In the genomic region with DNA sequence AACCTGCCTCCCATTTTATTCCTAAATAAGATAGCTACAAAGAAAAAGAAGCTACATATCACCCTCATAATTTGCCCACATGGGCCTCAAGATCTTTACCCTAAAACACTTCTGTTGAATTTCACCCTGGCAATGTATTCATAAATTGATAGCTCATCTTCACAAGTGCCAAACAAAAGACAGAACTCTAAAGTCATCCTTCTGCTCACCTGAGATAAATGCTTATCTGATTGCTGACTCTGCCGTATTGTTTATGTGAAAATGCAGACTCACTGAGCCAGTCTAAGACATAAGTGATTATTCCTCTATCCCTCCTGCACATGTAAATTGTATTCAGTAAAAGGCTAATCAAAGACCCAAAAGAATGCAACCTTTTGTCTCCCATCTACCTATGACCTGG, we compare ENCODE assay signal across 15 cellular contexts. TPM values are rescaled to one million over a fixed set of nuclear protein-coding genes. Genes with fewer than 3 reads are reported as not detected.
DNase-seq lines count a peak whose midpoint lies in the region; ATAC-seq, FAIRE-seq and TF ChIP-seq lines count a peak whose summit lies in the region.
"Had no signal": no experiment of that assay in that cellular context is flagged by ENCODE, and none has a peak within 500 bp of the region (broad histone marks: within the 10 kb centered on the region; RNA-seq: fewer than 3 reads in every experiment).

No MANE protein-coding gene starts in this region.

- no peaks in the 10 kb centered on the region for H3K9me3 Mint-ChIP-seq in activated naive CD8-positive, alpha-beta T cell (ENCODE audit: low read depth)
- H3K9me3 Mint-ChIP-seq in type B pancreatic cell: no peaks in the 10 kb centered on the region
- H3K9me3 Mint-ChIP-seq: activated CD4-positive, alpha-beta memory T cell treated with anti-CD3 and anti-CD28 coated beads, Interleukin-2, amount 10 ng/mL, durations not matched to agents 7 days and 5 days; T-helper 2 cell treated with Interferon-gamma antibody and Interleukin-4, amounts not matched to agents 5 μg/mL and 100 μg/mL, for 36 hours had no signal

- intact Hi-C loops in HepG2 (cut with micrococcal nuclease; ENCODE audit: unreplicated experiment) (no loop called here), right lobe of liver (cut with DNase I) (no loop called here), lower lobe of right lung (cut with DNase I) (loop anchor here (10.0 kb wide), 1 partner anchor 186 kb away; no protein-coding TSS in a partner anchor), testis (cut with DNase I; ENCODE audit: low total_unique reads) (no loop called here), ovary (cut with DNase I) (no loop called here)

- peak overlapping the region; percentile 51 for H3K27ac Mint-ChIP-seq in activated naive CD8-positive, alpha-beta T cell
- H3K27ac Mint-ChIP-seq in type B pancreatic cell: peak overlapping the region; percentile 92

- in situ Hi-C loops in HepG2 (cut with HindIII; ENCODE audit: extremely low pct_ligation_motif_present, low pct_unique_long_range_greater_than_20kb): no loop called here

- H3K4me1 Mint-ChIP-seq in activated naive CD8-positive, alpha-beta T cell (ENCODE audit: low read depth): peaks cover 51% of the 10 kb centered on the region
- peaks cover 38% of the 10 kb centered on the region for H3K4me1 Mint-ChIP-seq in type B pancreatic cell (ENCODE audit: unreplicated experiment)

- no TSS peak for BruUV-seq in HepG2 (replicated peaks; lab: Mats Ljungman, UMichigan)

- peak overlapping the region; percentile 95 for H3K4me2 ChIP-seq in HepG2 (ENCODE audit: low read depth, low read length)

- TF ChIP-seq RAD21 in HepG2 (CRISPR knock-in tag; IDR thresholded peaks at IDR 0.05): no peak

- CTCF ChIA-PET in HepG2 (lab: Yijun Ruan, JAX; ENCODE audit: low intra/inter-chr PET ratio, low total read pairs): no interaction called here

- no peaks in the 10 kb centered on the region for H3K27me3 Mint-ChIP-seq in activated naive CD8-positive, alpha-beta T cell
- H3K27me3 Mint-ChIP-seq in type B pancreatic cell: no peaks in the 10 kb centered on the region
- H3K27me3 Mint-ChIP-seq: activated CD4-positive, alpha-beta memory T cell treated with anti-CD3 and anti-CD28 coated beads, Interleukin-2, amount 10 ng/mL, durations not matched to agents 7 days and 5 days had no signal

- H3K36me3 Mint-ChIP-seq in activated naive CD8-positive, alpha-beta T cell: peaks cover 21% of the 10 kb centered on the region
- H3K36me3 Mint-ChIP-seq in type B pancreatic cell: peaks cover 27% of the 10 kb centered on the region

- TF ChIP-seq CTCF in HepG2 (CRISPR knock-in tag; IDR thresholded peaks at IDR 0.05): no peak
- no peak for TF ChIP-seq CTCF in right lobe of liver (IDR thresholded peaks at IDR 0.05)
- TF ChIP-seq CTCF in lower lobe of right lung (IDR thresholded peaks at IDR 0.05): no peak
- TF ChIP-seq CTCF in type B pancreatic cell (conservative IDR thresholded peaks at IDR 0.05): no peak
- no peak for TF ChIP-seq CTCF in testis (IDR thresholded peaks at IDR 0.05)
- no peak for TF ChIP-seq CTCF in ovary (IDR thresholded peaks at IDR 0.05)

- FAIRE-seq in HepG2 (lab: Jason Lieb, UNC): no peak

- TF ChIP-seq POLR2A in HepG2 (IDR thresholded peaks at IDR 0.05; ENCODE audit: insufficient read depth in 1 of 2, low read depth in 2 of 2, low read length in 2 of 2) (no peak; a peak in 1 of 4 replicates), right lobe of liver (IDR thresholded peaks at IDR 0.05) (no peak), testis (IDR thresholded peaks at IDR 0.05) (no peak), ovary (IDR thresholded peaks at IDR 0.05) (no peak)

- H3K27ac ChIP-seq in HepG2 (ENCODE audit: extremely low read length, insufficient read depth, low read length) (no peak overlapping the region), right lobe of liver (no peak overlapping the region), lower lobe of right lung (peak overlapping the region; percentile 98), testis (no peak overlapping the region), ovary (no peak overlapping the region)

- H3K79me2 ChIP-seq in HepG2 (ENCODE audit: insufficient read depth, low read length): peaks cover 21% of the 10 kb centered on the region

- 0 out of 2 replicates have a peak overlapping the region, but pooled peaks have one; percentile 1 for H3K9ac ChIP-seq in HepG2 (ENCODE audit: insufficient read depth, low read depth, low read length)

- WGBS in HepG2 (ENCODE audit: low lambda C conversion rate): 95% methylated on average over 1 of the region's 1 CpG
- 57% methylated on average over 1 of the region's 1 CpG for WGBS in right lobe of liver (ENCODE audit: insufficient coverage, low coverage, low lambda C conversion rate, missing lambda C conversion rate)
- 50 to 67% methylated on average over 1 of the region's 1 CpG for WGBS in testis, 2 donors
- WGBS in ovary, 3 donors: 71 to 75% (median 71%) methylated on average over 1 of the region's 1 CpG

- no peaks in the 10 kb centered on the region for H3K9me3 ChIP-seq in HepG2 (ENCODE audit: low read length)
- no peaks in the 10 kb centered on the region for H3K9me3 ChIP-seq in right lobe of liver
- no peaks in the 10 kb centered on the region for H3K9me3 ChIP-seq in lower lobe of right lung
- no peaks in the 10 kb centered on the region for H3K9me3 ChIP-seq in testis
- H3K9me3 ChIP-seq in ovary: no peaks in the 10 kb centered on the region
- H3K9me3 ChIP-seq: MG63 had no signal

- 0 out of 6 replicates have a peak overlapping the region, but pooled peaks of 1 of the 3 experiments have one; percentile 84 for H3K4me3 ChIP-seq in HepG2 (replicated peaks in 1 of 3; ENCODE audit: insufficient read depth in 1 of 3, low read depth in 2 of 3, low read length in 3 of 3)
- H3K4me3 ChIP-seq in right lobe of liver: no peak overlapping the region
- no peak overlapping the region for H3K4me3 ChIP-seq in lower lobe of right lung
- no peak overlapping the region for H3K4me3 ChIP-seq in testis
- H3K4me3 ChIP-seq in ovary: no peak overlapping the region
- H3K4me3 ChIP-seq: lung had no signal

- H4K20me1 ChIP-seq in HepG2 (ENCODE audit: insufficient read depth, low read length): peaks cover 4% of the 10 kb centered on the region; the same call in 1 of the 2 replicates

- POLR2A ChIA-PET in HepG2 (lab: Yijun Ruan, JAX): interaction anchor here (3.9 kb wide), 1 partner anchor 12 kb away, joined by 14 read pairs; no protein-coding TSS in a partner anchor

- no peak for DNase-seq in HepG2 (ENCODE audit: low spot score)
- DNase-seq in right lobe of liver: no peak
- DNase-seq in lower lobe of right lung: no peak
- DNase-seq in type B pancreatic cell (ENCODE audit: extremely low spot score, unreplicated experiment): no peak
- no peak for DNase-seq in testis
- DNase-seq in ovary: no peak
- DNase-seq: activated CD4-positive, alpha-beta memory T cell treated with anti-CD3 and anti-CD28 coated beads, Interleukin-2, amount 10 ng/mL, durations not matched to agents 7 days and 5 days; amniotic stem cell; effector CD8-positive, alpha-beta T cell; MG63; NCI-H2107 had no signal

- peak overlapping the region; percentile 92 for H3K4me3 Mint-ChIP-seq in activated naive CD8-positive, alpha-beta T cell
- H3K4me3 Mint-ChIP-seq in type B pancreatic cell: peak overlapping the region; percentile 96

- H3K36me3 ChIP-seq in HepG2 (replicated peaks in 1 of 2; ENCODE audit: control insufficient read depth in 1 of 2, insufficient read depth in 2 of 2, low read length in 2 of 2): peaks cover 3 to 7% of the 10 kb centered on the region in 2 experiments; a peak in 4 of 5 replicates
- peaks cover 0 to 10% (median 4%) of the 10 kb centered on the region in 4 donors for H3K36me3 ChIP-seq in right lobe of liver
- peaks cover 9% of the 10 kb centered on the region for H3K36me3 ChIP-seq in lower lobe of right lung
- H3K36me3 ChIP-seq in testis (ENCODE audit: low read depth, missing control alignments): no peaks in the 10 kb centered on the region
- H3K36me3 ChIP-seq in ovary: no peaks in the 10 kb centered on the region

- H3K27me3 ChIP-seq in HepG2 (ENCODE audit: control insufficient read depth in 1 of 2, insufficient read depth in 2 of 2, low read length in 2 of 2) (no peaks in the 10 kb centered on the region), right lobe of liver (no peaks in the 10 kb centered on the region), lower lobe of right lung (ENCODE audit: low read depth) (no peaks in the 10 kb centered on the region), testis (no peaks in the 10 kb centered on the region), ovary (no peaks in the 10 kb centered on the region)
- H3K27me3 ChIP-seq: MG63 had no signal

- no peak for ATAC-seq in HepG2
- ATAC-seq in right lobe of liver: no peak
- ATAC-seq in lower lobe of right lung: no peak
- no peak for ATAC-seq in HG03025 (IDR thresholded peaks at IDR 0.05; ENCODE audit: low FRiP score, unreplicated experiment)

- no peak overlapping the region for H2AFZ ChIP-seq in HepG2 (ENCODE audit: low read length)

- TF ChIP-seq EP300 in HepG2 (IDR thresholded peaks at IDR 0.05; ENCODE audit: low read depth in 2 of 2, low read length in 2 of 2) (no peak), HepG2 (CRISPR knock-in tag; IDR thresholded peaks at IDR 0.05; ENCODE audit: borderline replicate concordance) (no peak), ovary (IDR thresholded peaks at IDR 0.05) (no peak)

- H3K4me1 ChIP-seq in HepG2 (ENCODE audit: insufficient read depth, low read length): peaks cover 27% of the 10 kb centered on the region
- H3K4me1 ChIP-seq in right lobe of liver: peaks cover 0 to 23% (median 0%) of the 10 kb centered on the region in 4 donors
- H3K4me1 ChIP-seq in lower lobe of right lung: peaks cover 23% of the 10 kb centered on the region
- peaks cover 22% of the 10 kb centered on the region for H3K4me1 ChIP-seq in testis
- H3K4me1 ChIP-seq in ovary (ENCODE audit: insufficient read depth): peaks cover 7% of the 10 kb centered on the region

RNA-seq across cellular contexts. Expression of a gene that starts 2.0 kb away (rescaled TPM):
- 37.4 and 39.9 TPM in 2 replicates for total RNA-seq in HepG2 (2016; rRNA removed; fragmentation: Illumina TruSeq; extraction: Trizol)
- 15.3 and 17.0 TPM in 2 replicates for total RNA-seq in HepG2 (2016; cell fraction: cytosol; rRNA removed; fragmentation: Illumina TruSeq; extraction: Trizol; ENCODE audit: low read depth)
- 34.6 and 37.8 TPM in 2 replicates for total RNA-seq in HepG2 (2016; cell fraction: insoluble cytoplasmic fraction; rRNA removed; fragmentation: Illumina TruSeq; extraction: Trizol)
- total RNA-seq in HepG2 (2016; cell fraction: membrane; rRNA removed; fragmentation: Illumina TruSeq; extraction: Trizol): 32.5 and 33.9 TPM in 2 replicates
- total RNA-seq in HepG2 (2016; cell fraction: nucleus; rRNA removed; fragmentation: Illumina TruSeq; extraction: Trizol): 32.4 and 33.3 TPM in 2 replicates
- polyA plus RNA-seq in HepG2 (2011; rRNA removed): 22.8 and 27.4 TPM in 2 replicates
- polyA plus RNA-seq in HepG2 (2011; cell fraction: cytosol; rRNA removed): 14.4 and 20.5 TPM in 2 replicates
- polyA plus RNA-seq in HepG2 (2011; cell fraction: nucleus; rRNA removed): 6.1 and 7.8 TPM in 2 replicates
- 19.2 and 23.3 TPM in 2 replicates for polyA plus RNA-seq in HepG2 (2012)
- polyA plus RNA-seq in HepG2 (2016; cell fraction: cytosol; fragmentation: Illumina TruSeq; extraction: Trizol; ENCODE audit: low read depth): 14.0 and 14.5 TPM in 2 replicates
- polyA plus RNA-seq in HepG2 (2016; cell fraction: insoluble cytoplasmic fraction; fragmentation: Illumina TruSeq; extraction: Trizol; ENCODE audit: low read depth): 36.2 and 44.0 TPM in 2 replicates
- polyA plus RNA-seq in HepG2 (2016; cell fraction: membrane; fragmentation: Illumina TruSeq; extraction: Trizol; ENCODE audit: low read depth): 23.0 and 23.2 TPM in 2 replicates
- 55.4 and 58.2 TPM in 2 replicates for polyA plus RNA-seq in HepG2 (2016; cell fraction: nucleus; fragmentation: Illumina TruSeq; extraction: Trizol; ENCODE audit: insufficient read depth, low read depth)
- polyA minus RNA-seq in HepG2 (2011; rRNA and poly(A)+ RNA removed; ENCODE audit: low replicate concordance): 5.4 and 8.6 TPM in 2 replicates
- 14.2 and 16.1 TPM in 2 replicates for polyA minus RNA-seq in HepG2 (2011; cell fraction: cytosol; rRNA and poly(A)+ RNA removed)
- 12.5 and 18.0 TPM in 2 replicates for polyA minus RNA-seq in HepG2 (2011; cell fraction: nucleus; rRNA and poly(A)+ RNA removed)
- total RNA-seq in right lobe of liver: 10 to 100 TPM in 5 of 6 experiments, 1 to 10 TPM in 1; 9.2 to 21.5 (median 12.8) TPM
- 18.3 TPM for total RNA-seq in lower lobe of right lung
- 19.5 and 25.5 TPM in 2 replicates for total RNA-seq in type B pancreatic cell (ENCODE audit: low replicate concordance)
- total RNA-seq in testis: 10 to 100 TPM; 30.7 to 37.2 TPM
- 40.1 TPM for polyA plus RNA-seq in testis (ENCODE audit: insufficient read depth, low read depth, low replicate concordance)
- total RNA-seq in ovary: 10 to 100 TPM; 16.0 to 27.5 (median 20.0) TPM
- 10 to 100 TPM; 18.4 to 27.9 TPM for polyA plus RNA-seq in ovary

RNA-seq across cellular contexts. Expression of a gene that starts 30.9 kb away (rescaled TPM):
- not detected in 2 replicates for total RNA-seq in HepG2 (2016; rRNA removed; fragmentation: Illumina TruSeq; extraction: Trizol)
- not detected in 2 replicates for total RNA-seq in HepG2 (2016; cell fraction: cytosol; rRNA removed; fragmentation: Illumina TruSeq; extraction: Trizol; ENCODE audit: low read depth)
- not detected in 2 replicates for total RNA-seq in HepG2 (2016; cell fraction: insoluble cytoplasmic fraction; rRNA removed; fragmentation: Illumina TruSeq; extraction: Trizol)
- not detected in 2 replicates for total RNA-seq in HepG2 (2016; cell fraction: membrane; rRNA removed; fragmentation: Illumina TruSeq; extraction: Trizol)
- total RNA-seq in HepG2 (2016; cell fraction: nucleus; rRNA removed; fragmentation: Illumina TruSeq; extraction: Trizol): not detected in 2 replicates
- polyA plus RNA-seq in HepG2 (2011; rRNA removed): not detected in 2 replicates
- polyA plus RNA-seq in HepG2 (2011; cell fraction: cytosol; rRNA removed): not detected in 2 replicates
- not detected in 2 replicates for polyA plus RNA-seq in HepG2 (2011; cell fraction: nucleus; rRNA removed)
- polyA plus RNA-seq in HepG2 (2012): 0.16 and 0.17 TPM in 2 replicates
- polyA plus RNA-seq in HepG2 (2016; cell fraction: cytosol; fragmentation: Illumina TruSeq; extraction: Trizol; ENCODE audit: low read depth): not detected in 2 replicates
- not detected in 2 replicates for polyA plus RNA-seq in HepG2 (2016; cell fraction: insoluble cytoplasmic fraction; fragmentation: Illumina TruSeq; extraction: Trizol; ENCODE audit: low read depth)
- not detected in 2 replicates for polyA plus RNA-seq in HepG2 (2016; cell fraction: membrane; fragmentation: Illumina TruSeq; extraction: Trizol; ENCODE audit: low read depth)
- polyA plus RNA-seq in HepG2 (2016; cell fraction: nucleus; fragmentation: Illumina TruSeq; extraction: Trizol; ENCODE audit: insufficient read depth, low read depth): not detected in 2 replicates
- not detected in 2 replicates for polyA minus RNA-seq in HepG2 (2011; rRNA and poly(A)+ RNA removed; ENCODE audit: low replicate concordance)
- polyA minus RNA-seq in HepG2 (2011; cell fraction: cytosol; rRNA and poly(A)+ RNA removed): not detected in 2 replicates
- not detected in 2 replicates for polyA minus RNA-seq in HepG2 (2011; cell fraction: nucleus; rRNA and poly(A)+ RNA removed)
- not detected for total RNA-seq in right lobe of liver
- total RNA-seq in lower lobe of right lung: not detected
- not detected in 2 replicates for total RNA-seq in type B pancreatic cell (ENCODE audit: low replicate concordance)
- total RNA-seq in testis: 10 to 100 TPM; 18.0 to 59.4 TPM
- polyA plus RNA-seq in testis (ENCODE audit: insufficient read depth, low read depth, low replicate concordance): 74.9 TPM
- total RNA-seq in ovary: not detected
- polyA plus RNA-seq in ovary: not detected
- total RNA-seq: activated CD4-positive, alpha-beta memory T cell treated with anti-CD3 and anti-CD28 coated beads, Interleukin-2, amount 10 ng/mL, durations not matched to agents 7 days and 5 days; lung had no signal
- polyA plus RNA-seq: lung had no signal

Comparison
In these comparisons a context has a peak if more than half of its experiments do, and no peak if none do; other contexts are left out.
1. RNA of a gene that starts 30.9 kb away (total RNA-seq): 18.0 to 59.4 TPM in testis; not detected in HepG2, not detected in right lobe of liver, not detected in lower lobe of right lung (single experiment), not detected in type B pancreatic cell and not detected in ovary; every median in the first group is over 10 times any median in the second.